Comparison of ENCODE assay signal across 11 cellular contexts in the genomic region with DNA sequence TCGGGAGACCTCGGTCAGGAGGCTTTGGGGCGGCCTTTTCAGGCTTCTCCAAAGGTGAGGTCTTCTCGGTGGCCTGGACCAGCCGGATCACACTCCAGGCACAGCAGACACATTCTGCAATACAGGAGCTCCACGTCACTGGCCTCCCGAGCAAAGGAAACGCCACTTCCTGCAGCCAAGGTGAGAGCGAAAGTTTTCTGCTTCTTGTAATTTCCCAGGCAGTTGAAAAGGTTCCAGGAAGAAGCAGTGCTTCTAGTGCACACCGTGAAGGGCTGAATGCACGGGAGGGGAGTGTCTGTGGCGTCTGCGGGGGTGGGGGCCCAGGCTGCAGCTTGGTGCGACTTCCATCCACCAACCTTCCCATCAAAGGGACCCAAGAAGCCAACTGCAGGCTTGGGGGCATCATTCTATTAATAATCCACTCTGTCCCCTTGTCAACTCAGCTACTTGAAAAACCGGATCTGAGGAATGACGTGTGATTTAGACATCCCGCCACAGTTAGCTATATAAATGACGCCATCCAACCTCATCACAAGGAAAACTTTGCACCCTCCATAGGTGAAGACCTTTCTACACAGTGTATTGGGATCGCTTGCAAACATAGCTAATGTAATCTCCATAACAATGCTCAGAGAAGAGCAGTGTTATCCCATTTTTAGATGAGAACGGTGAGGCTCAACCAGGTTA.
DNase-seq lines count a peak whose midpoint lies in the region; ATAC-seq and TF ChIP-seq lines count a peak whose summit lies in the region.
"Had no signal": no experiment of that assay in that cellular context is flagged by ENCODE, and none has a peak within 500 bp of the region (broad histone marks: within the 10 kb centered on the region; RNA-seq: fewer than 3 reads in every experiment).

No MANE protein-coding gene starts in this region.

- H3K27me3 Mint-ChIP-seq in activated CD8-positive, alpha-beta T cell treated with anti-CD3 and anti-CD28 coated beads, Interleukin-2, amount 10 ng/mL, durations not matched to agents 7 days and 5 days (ENCODE audit: low read depth), result no peaks in the 10 kb centered on the region

- H3K4me3 Mint-ChIP-seq in activated CD8-positive, alpha-beta T cell treated with anti-CD3 and anti-CD28 coated beads, Interleukin-2, amount 10 ng/mL, durations not matched to agents 7 days and 5 days, result peak overlapping the region; percentile 53

- H3K4me2 ChIP-seq in hepatocyte, result no peak overlapping the region

- peak overlapping the region; percentile 92 for H3K27ac Mint-ChIP-seq in activated CD8-positive, alpha-beta T cell treated with anti-CD3 and anti-CD28 coated beads, Interleukin-2, amount 10 ng/mL, durations not matched to agents 7 days and 5 days

- H3K4me1 ChIP-seq in hepatocyte (ENCODE audit: insufficient read depth) (no peaks in the 10 kb centered on the region), right atrium auricular region (no peaks in the 10 kb centered on the region)
- H3K4me1 ChIP-seq: SJCRH30 had no signal

- no peaks in the 10 kb centered on the region for H3K9me3 Mint-ChIP-seq in activated CD8-positive, alpha-beta T cell treated with anti-CD3 and anti-CD28 coated beads, Interleukin-2, amount 10 ng/mL, durations not matched to agents 7 days and 5 days (ENCODE audit: insufficient read depth)

- ATAC-seq in GM21390 (IDR thresholded peaks at IDR 0.05; ENCODE audit: unreplicated experiment) (peak; percentile 36), HG03097 (IDR thresholded peaks at IDR 0.05; ENCODE audit: low FRiP score, unreplicated experiment) (no peak), GM19455 (IDR thresholded peaks at IDR 0.05; ENCODE audit: unreplicated experiment) (no peak)
- peak; percentile 72 for ATAC-seq in activated CD8-positive, alpha-beta T cell treated with anti-CD3 and anti-CD28 coated beads, Interleukin-2, amount 10 ng/mL, durations not matched to agents 7 days and 5 days

- CTCF ChIA-PET in activated CD8-positive, alpha-beta T cell treated with anti-CD3 and anti-CD28 coated beads, Interleukin-2, amount 10 ng/mL, durations not matched to agents 7 days and 5 days (lab: Charles Lee), result interaction anchor here (1.4 to 2.0 kb wide), 7 partner anchors 10 to 113 kb away, joined by 4 to 10 read pairs (median 6); a partner anchor contains a TSS

- H3K27ac ChIP-seq in hepatocyte (no peak overlapping the region), right atrium auricular region (no peak overlapping the region)
- H3K27ac ChIP-seq: brain microvascular endothelial cell, SJCRH30 had no signal

- TF ChIP-seq CTCF in hepatocyte (IDR thresholded peaks at IDR 0.05; ENCODE audit: poor library complexity) (no peak), right atrium auricular region (IDR thresholded peaks at IDR 0.05) (no peak)

- no peaks in the 10 kb centered on the region for H3K79me2 ChIP-seq in hepatocyte

- no peak overlapping the region for H3K4me3 ChIP-seq in hepatocyte
- H3K4me3 ChIP-seq in right atrium auricular region, result no peak overlapping the region
- H3K4me3 ChIP-seq: SJCRH30 had no signal

- POLR2A ChIA-PET in activated CD8-positive, alpha-beta T cell treated with anti-CD3 and anti-CD28 coated beads, Interleukin-2, amount 10 ng/mL, durations not matched to agents 7 days and 5 days (lab: Charles Lee), result interaction anchor here (0.8 to 4.3 kb wide), 4 partner anchors 13 to 60 kb away, joined by 3 to 26 read pairs (median 4); a partner anchor contains a TSS

- H3K9me3 ChIP-seq in hepatocyte (ENCODE audit: low read depth), result no peaks in the 10 kb centered on the region
- H3K9me3 ChIP-seq in right atrium auricular region, result no peaks in the 10 kb centered on the region

- no peak overlapping the region for H2AFZ ChIP-seq in hepatocyte

- H3K36me3 ChIP-seq in hepatocyte (replicated peaks; ENCODE audit: insufficient read depth, low read depth) (no peaks in the 10 kb centered on the region), right atrium auricular region (no peaks in the 10 kb centered on the region)
- H3K36me3 ChIP-seq: brain microvascular endothelial cell, SJCRH30 had no signal

- WGBS in hepatocyte (ENCODE audit: low lambda C conversion rate, missing lambda C conversion rate), result 84% methylated on average over 20 of the region's 20 CpGs

- H3K36me3 Mint-ChIP-seq in activated CD8-positive, alpha-beta T cell treated with anti-CD3 and anti-CD28 coated beads, Interleukin-2, amount 10 ng/mL, durations not matched to agents 7 days and 5 days (ENCODE audit: low read depth), result peaks cover 75% of the 10 kb centered on the region

- H3K4me1 Mint-ChIP-seq in activated CD8-positive, alpha-beta T cell treated with anti-CD3 and anti-CD28 coated beads, Interleukin-2, amount 10 ng/mL, durations not matched to agents 7 days and 5 days (ENCODE audit: low read depth), result peaks cover 94% of the 10 kb centered on the region

- H3K27me3 ChIP-seq in hepatocyte (no peaks in the 10 kb centered on the region), right atrium auricular region (no peaks in the 10 kb centered on the region)
- H3K27me3 ChIP-seq: brain microvascular endothelial cell had no signal

- no peaks in the 10 kb centered on the region for H3K9me2 ChIP-seq in hepatocyte (replicated peaks; ENCODE audit: insufficient read depth)

- peak; percentile 66 for DNase-seq in activated CD8-positive, alpha-beta T cell treated with anti-CD3 and anti-CD28 coated beads, Interleukin-2, amount 10 ng/mL, durations not matched to agents 7 days and 5 days
- DNase-seq in germinal center (ENCODE audit: low spot score) (peak; percentile 47), hepatocyte (ENCODE audit: low spot score) (no peak), right atrium auricular region (ENCODE audit: low spot score) (no peak)
- DNase-seq in stimulated activated CD8-positive, alpha-beta memory T cell treated with anti-CD3 and anti-CD28 coated beads, Interleukin-2, amount 100 ng/mL, for 48 hours (ENCODE audit: low read depth in 2 of 2), result peak; percentile 57
- DNase-seq: brain microvascular endothelial cell, NCI-H187 treated with DMSO at 0.1 percent for 48 hours, SJCRH30 had no signal

- no peaks in the 10 kb centered on the region for H4K20me1 ChIP-seq in hepatocyte (ENCODE audit: insufficient read depth, poor library complexity, severe bottlenecking)

Comparison
In these comparisons a context has a peak if more than half of its experiments do, and no peak if none do; other contexts are left out.
1. ATAC-seq: peak in GM21390 (single experiment) and activated CD8-positive, alpha-beta T cell treated with anti-CD3 and anti-CD28 coated beads, Interleukin-2, amount 10 ng/mL, durations not matched to agents 7 days and 5 days (single experiment); none in HG03097 (single experiment) and GM19455 (single experiment).
2. DNase-seq: peak in activated CD8-positive, alpha-beta T cell treated with anti-CD3 and anti-CD28 coated beads, Interleukin-2, amount 10 ng/mL, durations not matched to agents 7 days and 5 days (single experiment), germinal center (single experiment) and stimulated activated CD8-positive, alpha-beta memory T cell treated with anti-CD3 and anti-CD28 coated beads, Interleukin-2, amount 100 ng/mL, for 48 hours (2 of 2); none in hepatocyte (single experiment) and right atrium auricular region (single experiment).